In the genomic region with DNA sequence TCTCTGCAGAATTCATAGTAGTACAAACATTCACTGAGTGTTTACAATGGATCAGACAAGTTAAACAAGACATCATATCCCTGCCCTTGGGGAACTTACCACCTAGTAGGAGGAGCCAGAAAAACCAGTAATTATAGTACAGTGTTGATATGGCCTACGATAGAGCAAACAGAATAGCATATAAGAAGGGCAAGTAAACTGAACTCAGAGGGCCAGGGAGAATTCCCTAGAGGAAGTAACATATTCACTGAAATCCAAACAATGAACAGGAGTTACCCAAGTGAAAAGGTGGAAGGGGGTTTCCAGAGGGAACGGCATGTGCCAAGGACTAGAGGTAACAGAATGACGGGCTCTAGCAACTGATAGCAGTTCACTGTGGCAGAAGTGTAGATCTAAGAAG, we compare ENCODE assay signal across 1 cellular context.
TF ChIP-seq lines count a peak whose summit lies in the region.

No MANE protein-coding gene starts in this region.

TF ChIP-seq in HepG2, 621 proteins besides CTCF, POLR2A, EP300 and RAD21 (continued from another document and continues in another):
- TF ChIP-seq, protein P1, sequence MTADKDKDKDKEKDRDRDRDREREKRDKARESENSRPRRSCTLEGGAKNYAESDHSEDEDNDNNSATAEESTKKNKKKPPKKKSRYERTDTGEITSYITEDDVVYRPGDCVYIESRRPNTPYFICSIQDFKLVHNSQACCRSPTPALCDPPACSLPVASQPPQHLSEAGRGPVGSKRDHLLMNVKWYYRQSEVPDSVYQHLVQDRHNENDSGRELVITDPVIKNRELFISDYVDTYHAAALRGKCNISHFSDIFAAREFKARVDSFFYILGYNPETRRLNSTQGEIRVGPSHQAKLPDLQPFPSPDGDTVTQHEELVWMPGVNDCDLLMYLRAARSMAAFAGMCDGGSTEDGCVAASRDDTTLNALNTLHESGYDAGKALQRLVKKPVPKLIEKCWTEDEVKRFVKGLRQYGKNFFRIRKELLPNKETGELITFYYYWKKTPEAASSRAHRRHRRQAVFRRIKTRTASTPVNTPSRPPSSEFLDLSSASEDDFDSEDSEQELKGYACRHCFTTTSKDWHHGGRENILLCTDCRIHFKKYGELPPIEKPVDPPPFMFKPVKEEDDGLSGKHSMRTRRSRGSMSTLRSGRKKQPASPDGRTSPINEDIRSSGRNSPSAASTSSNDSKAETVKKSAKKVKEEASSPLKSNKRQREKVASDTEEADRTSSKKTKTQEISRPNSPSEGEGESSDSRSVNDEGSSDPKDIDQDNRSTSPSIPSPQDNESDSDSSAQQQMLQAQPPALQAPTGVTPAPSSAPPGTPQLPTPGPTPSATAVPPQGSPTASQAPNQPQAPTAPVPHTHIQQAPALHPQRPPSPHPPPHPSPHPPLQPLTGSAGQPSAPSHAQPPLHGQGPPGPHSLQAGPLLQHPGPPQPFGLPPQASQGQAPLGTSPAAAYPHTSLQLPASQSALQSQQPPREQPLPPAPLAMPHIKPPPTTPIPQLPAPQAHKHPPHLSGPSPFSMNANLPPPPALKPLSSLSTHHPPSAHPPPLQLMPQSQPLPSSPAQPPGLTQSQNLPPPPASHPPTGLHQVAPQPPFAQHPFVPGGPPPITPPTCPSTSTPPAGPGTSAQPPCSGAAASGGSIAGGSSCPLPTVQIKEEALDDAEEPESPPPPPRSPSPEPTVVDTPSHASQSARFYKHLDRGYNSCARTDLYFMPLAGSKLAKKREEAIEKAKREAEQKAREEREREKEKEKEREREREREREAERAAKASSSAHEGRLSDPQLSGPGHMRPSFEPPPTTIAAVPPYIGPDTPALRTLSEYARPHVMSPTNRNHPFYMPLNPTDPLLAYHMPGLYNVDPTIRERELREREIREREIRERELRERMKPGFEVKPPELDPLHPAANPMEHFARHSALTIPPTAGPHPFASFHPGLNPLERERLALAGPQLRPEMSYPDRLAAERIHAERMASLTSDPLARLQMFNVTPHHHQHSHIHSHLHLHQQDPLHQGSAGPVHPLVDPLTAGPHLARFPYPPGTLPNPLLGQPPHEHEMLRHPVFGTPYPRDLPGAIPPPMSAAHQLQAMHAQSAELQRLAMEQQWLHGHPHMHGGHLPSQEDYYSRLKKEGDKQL (CRISPR knock-in tag; IDR thresholded peaks at IDR 0.05; ENCODE audit: low read depth) = peak; percentile 93
- TF ChIP-seq, protein P2, sequence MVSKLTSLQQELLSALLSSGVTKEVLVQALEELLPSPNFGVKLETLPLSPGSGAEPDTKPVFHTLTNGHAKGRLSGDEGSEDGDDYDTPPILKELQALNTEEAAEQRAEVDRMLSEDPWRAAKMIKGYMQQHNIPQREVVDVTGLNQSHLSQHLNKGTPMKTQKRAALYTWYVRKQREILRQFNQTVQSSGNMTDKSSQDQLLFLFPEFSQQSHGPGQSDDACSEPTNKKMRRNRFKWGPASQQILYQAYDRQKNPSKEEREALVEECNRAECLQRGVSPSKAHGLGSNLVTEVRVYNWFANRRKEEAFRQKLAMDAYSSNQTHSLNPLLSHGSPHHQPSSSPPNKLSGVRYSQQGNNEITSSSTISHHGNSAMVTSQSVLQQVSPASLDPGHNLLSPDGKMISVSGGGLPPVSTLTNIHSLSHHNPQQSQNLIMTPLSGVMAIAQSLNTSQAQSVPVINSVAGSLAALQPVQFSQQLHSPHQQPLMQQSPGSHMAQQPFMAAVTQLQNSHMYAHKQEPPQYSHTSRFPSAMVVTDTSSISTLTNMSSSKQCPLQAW (CRISPR knock-in tag; IDR thresholded peaks at IDR 0.05) = peak; percentile 65
- no peak for TF ChIP-seq ETV6 (CRISPR knock-in tag; conservative IDR thresholded peaks at IDR 0.05)
- no peak for TF ChIP-seq SRF (IDR thresholded peaks at IDR 0.05; ENCODE audit: low read depth, low read length)
- TF ChIP-seq TGIF2 (CRISPR knock-in tag; IDR thresholded peaks at IDR 0.05) = no peak
- TF ChIP-seq ZNF562 (CRISPR knock-in tag; IDR thresholded peaks at IDR 0.05; ENCODE audit: borderline replicate concordance) = no peak
- no peak for TF ChIP-seq ZNF639 (CRISPR knock-in tag; conservative IDR thresholded peaks at IDR 0.05)
- peak; percentile 56; the same call in 1 of the 2 replicates for TF ChIP-seq MIXL1 (CRISPR knock-in tag; IDR thresholded peaks at IDR 0.05)
- TF ChIP-seq GABPB1 (CRISPR knock-in tag; IDR thresholded peaks at IDR 0.05) = no peak
- peak; percentile 59; the same call in 1 of the 2 replicates for TF ChIP-seq TARDBP (CRISPR knock-in tag; IDR thresholded peaks at IDR 0.05)
- TF ChIP-seq KDM5A (IDR thresholded peaks at IDR 0.05; ENCODE audit: borderline replicate concordance, low read length) = no peak
- TF ChIP-seq FOXO1 (CRISPR knock-in tag; IDR thresholded peaks at IDR 0.05) = no peak; the same call in 1 of the 2 replicates
- 0 out of 2 replicates have a peak, but pooled peaks have one; percentile 27 for TF ChIP-seq MED1 (CRISPR knock-in tag; IDR thresholded peaks at IDR 0.05)
- TF ChIP-seq NR2F1 (CRISPR knock-in tag; IDR thresholded peaks at IDR 0.05) = no peak
- TF ChIP-seq ZNF343 (CRISPR knock-in tag; IDR thresholded peaks at IDR 0.05) = no peak
- peak; percentile 67; the same call in 1 of the 2 replicates for TF ChIP-seq MIER3 (CRISPR knock-in tag; IDR thresholded peaks at IDR 0.05; ENCODE audit: borderline replicate concordance)
- TF ChIP-seq JUNB (CRISPR knock-in tag; IDR thresholded peaks at IDR 0.05; ENCODE audit: borderline replicate concordance) = no peak
- TF ChIP-seq POGZ (CRISPR knock-in tag; IDR thresholded peaks at IDR 0.05) = no peak
- no peak for TF ChIP-seq GABPA (IDR thresholded peaks at IDR 0.05; ENCODE audit: low read depth, low read length)
- no peak for TF ChIP-seq GABPA (CRISPR knock-in tag; IDR thresholded peaks at IDR 0.05; ENCODE audit: low read depth)
- TF ChIP-seq NAIF1 (CRISPR knock-in tag; IDR thresholded peaks at IDR 0.05; ENCODE audit: borderline replicate concordance) = no peak
- peak; percentile 36; the same call in 1 of the 2 replicates for TF ChIP-seq ZNF556 (CRISPR knock-in tag; IDR thresholded peaks at IDR 0.05; ENCODE audit: borderline replicate concordance)
- TF ChIP-seq, protein P3, sequence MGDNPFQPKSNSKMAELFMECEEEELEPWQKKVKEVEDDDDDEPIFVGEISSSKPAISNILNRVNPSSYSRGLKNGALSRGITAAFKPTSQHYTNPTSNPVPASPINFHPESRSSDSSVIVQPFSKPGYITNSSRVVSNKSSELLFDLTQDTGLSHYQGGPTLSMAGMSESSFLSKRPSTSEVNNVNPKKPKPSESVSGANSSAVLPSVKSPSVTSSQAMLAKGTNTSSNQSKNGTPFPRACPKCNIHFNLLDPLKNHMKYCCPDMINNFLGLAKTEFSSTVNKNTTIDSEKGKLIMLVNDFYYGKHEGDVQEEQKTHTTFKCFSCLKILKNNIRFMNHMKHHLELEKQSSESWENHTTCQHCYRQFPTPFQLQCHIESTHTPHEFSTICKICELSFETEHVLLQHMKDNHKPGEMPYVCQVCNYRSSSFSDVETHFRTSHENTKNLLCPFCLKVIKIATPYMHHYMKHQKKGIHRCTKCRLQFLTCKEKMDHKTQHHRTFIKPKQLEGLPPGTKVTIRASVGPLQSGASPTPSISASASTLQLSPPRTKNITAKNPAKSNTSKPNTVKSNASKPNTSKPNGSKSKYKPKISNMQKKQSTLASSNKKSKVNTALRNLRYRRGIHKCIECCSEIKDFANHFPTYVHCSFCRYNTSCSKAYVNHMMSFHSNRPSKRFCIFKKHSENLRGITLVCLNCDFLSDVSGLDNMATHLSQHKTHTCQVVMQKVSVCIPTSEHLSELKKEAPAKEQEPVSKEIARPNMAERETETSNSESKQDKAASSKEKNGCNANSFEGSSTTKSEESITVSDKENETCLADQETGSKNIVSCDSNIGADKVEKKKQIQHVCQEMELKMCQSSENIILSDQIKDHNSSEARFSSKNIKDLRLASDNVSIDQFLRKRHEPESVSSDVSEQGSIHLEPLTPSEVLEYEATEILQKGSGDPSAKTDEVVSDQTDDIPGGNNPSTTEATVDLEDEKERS (CRISPR knock-in tag; IDR thresholded peaks at IDR 0.05) = no peak
- 0 out of 2 replicates have a peak, but pooled peaks have one; percentile 23 for TF ChIP-seq SOX13 (IDR thresholded peaks at IDR 0.05)
- peak in 1 of 2 experiments; percentile 89; a peak in 2 of 4 replicates for TF ChIP-seq SOX13 (CRISPR knock-in tag; conservative IDR thresholded peaks at IDR 0.05 in 1 of 2, IDR thresholded peaks at IDR 0.05 in 1 of 2)
- TF ChIP-seq TCF7L2 (IDR thresholded peaks at IDR 0.05; ENCODE audit: low read depth, low read length) = no peak
- no peak for TF ChIP-seq ZNF207 (IDR thresholded peaks at IDR 0.05; ENCODE audit: borderline replicate concordance)
- no peak for TF ChIP-seq ZNF20 (CRISPR knock-in tag; IDR thresholded peaks at IDR 0.05)
- no peak for TF ChIP-seq NONO (IDR thresholded peaks at IDR 0.05)
- 0 out of 2 replicates have a peak, but pooled peaks have one; percentile 44 for TF ChIP-seq NONO (CRISPR knock-in tag; conservative IDR thresholded peaks at IDR 0.05)
- 0 out of 2 replicates have a peak, but pooled peaks have one; percentile 24 for TF ChIP-seq SIX4 (CRISPR knock-in tag; IDR thresholded peaks at IDR 0.05)
- TF ChIP-seq ZC3H13 (CRISPR knock-in tag; IDR thresholded peaks at IDR 0.05) = no peak
- no peak for TF ChIP-seq ZNF276 (CRISPR knock-in tag; IDR thresholded peaks at IDR 0.05; ENCODE audit: low read depth)
- no peak for TF ChIP-seq SRY (CRISPR knock-in tag; IDR thresholded peaks at IDR 0.05)
- no peak for TF ChIP-seq SALL2 (CRISPR knock-in tag; IDR thresholded peaks at IDR 0.05)
- TF ChIP-seq SKI (IDR thresholded peaks at IDR 0.05; ENCODE audit: partially characterized antibody) = peak; percentile 26
- peak; percentile 39; the same call in 1 of the 2 replicates for TF ChIP-seq FOXK2 (IDR thresholded peaks at IDR 0.05)
- no peak for TF ChIP-seq PRDM15 (CRISPR knock-in tag; IDR thresholded peaks at IDR 0.05)
- no peak for TF ChIP-seq NFYC (CRISPR knock-in tag; IDR thresholded peaks at IDR 0.05)
- no peak for TF ChIP-seq HNF4G (IDR thresholded peaks at IDR 0.05; ENCODE audit: borderline replicate concordance, low read depth, low read length)
- TF ChIP-seq HNF4G (CRISPR knock-in tag; IDR thresholded peaks at IDR 0.05; ENCODE audit: borderline replicate concordance, low read depth) = no peak
- TF ChIP-seq SAP130 (CRISPR knock-in tag; IDR thresholded peaks at IDR 0.05; ENCODE audit: low read depth) = peak; percentile 57
- no peak for TF ChIP-seq ZNF546 (CRISPR knock-in tag; conservative IDR thresholded peaks at IDR 0.05)
